18 cellular contexts compared by ENCODE assay signal in the genomic region with DNA sequence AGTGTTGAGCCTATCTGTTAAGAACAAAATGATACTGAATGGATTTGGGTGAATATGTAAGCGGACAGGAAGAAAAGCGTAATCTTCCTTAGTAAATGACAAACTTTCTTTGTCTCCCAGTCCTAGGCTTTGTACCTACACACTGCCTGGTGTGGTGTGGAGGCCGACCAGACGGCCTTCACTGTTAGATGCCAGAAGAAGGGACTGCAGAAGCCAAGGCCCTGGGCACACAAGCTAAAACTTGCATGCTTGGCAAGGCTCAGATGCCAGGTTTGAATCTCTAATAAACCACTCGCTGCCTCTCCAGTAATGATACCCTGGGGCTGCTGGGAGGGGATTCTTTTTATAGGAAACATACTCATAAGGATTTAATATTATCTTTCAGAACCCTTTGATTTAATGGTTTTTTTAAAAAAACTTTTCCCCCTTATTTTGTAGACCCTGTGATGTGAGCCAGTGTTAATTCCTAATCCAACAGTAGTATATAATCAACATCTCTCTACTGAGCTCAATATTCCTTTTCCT.
A peak's percentile ranks its signal among the peaks of the same experiment; 100 is the strongest.
DNase-seq lines count a peak whose midpoint lies in the region; ATAC-seq and TF ChIP-seq lines count a peak whose summit lies in the region.
"Had no signal": no experiment of that assay in that cellular context is flagged by ENCODE, and none has a peak within 500 bp of the region (broad histone marks: within the 10 kb centered on the region; RNA-seq: fewer than 3 reads in every experiment).

No MANE protein-coding gene starts in this region.

- H3K4me3 Mint-ChIP-seq in neural crest cell: peak overlapping the region; percentile 35
- H3K4me3 Mint-ChIP-seq in activated CD8-positive, alpha-beta T cell treated with anti-CD3 and anti-CD28 coated beads, Interleukin-2, amount 10 ng/mL, durations not matched to agents 7 days and 5 days: no peak overlapping the region
- H3K4me3 Mint-ChIP-seq: stimulated activated memory B cell treated with anti-CD40 and anti-IgM and Interleukin-4, amounts not matched to agents 10 μg/mL and 1 μg/mL and 100 μg/mL, for 72 hours had no signal

- POLR2A ChIA-PET in activated CD8-positive, alpha-beta T cell treated with anti-CD3 and anti-CD28 coated beads, Interleukin-2, amount 10 ng/mL, durations not matched to agents 7 days and 5 days (lab: Charles Lee): interaction anchor here (1.1 kb wide), 1 partner anchor 9 kb away, joined by 3 read pairs; no protein-coding TSS in a partner anchor

- WGBS in ectodermal cell, 2 experiments: 80 to 88% methylated on average over 4 to 5 of the region's 5 CpGs
- WGBS in stomach, 5 donors: 91 to 97% (median 94%) methylated on average over 5 of the region's 5 CpGs

- no peaks in the 10 kb centered on the region for H3K27me3 Mint-ChIP-seq in neural crest cell (ENCODE audit: low read depth)
- no peaks in the 10 kb centered on the region for H3K27me3 Mint-ChIP-seq in activated CD8-positive, alpha-beta T cell treated with anti-CD3 and anti-CD28 coated beads, Interleukin-2, amount 10 ng/mL, durations not matched to agents 7 days and 5 days (ENCODE audit: low read depth)

- H3K27ac ChIP-seq in ectodermal cell (ENCODE audit: insufficient read depth, low read depth, low read length, poor library complexity, severe bottlenecking): peak overlapping the region; percentile 66
- no peak overlapping the region for H3K27ac ChIP-seq in stomach

- CTCF ChIA-PET in activated CD8-positive, alpha-beta T cell treated with anti-CD3 and anti-CD28 coated beads, Interleukin-2, amount 10 ng/mL, durations not matched to agents 7 days and 5 days (lab: Charles Lee): interaction anchor here (0.9 to 2.0 kb wide), 3 partner anchors 210 to 340 kb away, joined by 3 to 9 read pairs (median 3); no protein-coding TSS in a partner anchor

- H3K36me3 ChIP-seq in ectodermal cell (ENCODE audit: control insufficient read depth, insufficient read depth, low read length): no peaks in the 10 kb centered on the region
- peaks cover 0 to 6% (median 2%) of the 10 kb centered on the region in 4 donors for H3K36me3 ChIP-seq in stomach

- ATAC-seq in activated CD8-positive, alpha-beta T cell treated with anti-CD3 and anti-CD28 coated beads, Interleukin-2, amount 10 ng/mL, durations not matched to agents 7 days and 5 days: no peak
- ATAC-seq: left lobe of liver; stimulated activated memory B cell treated with anti-CD40 and anti-IgM and Interleukin-4, amounts not matched to agents 10 μg/mL and 1 μg/mL and 100 μg/mL, for 72 hours had no signal

- in situ Hi-C loops in G401 (cut with HindIII; ENCODE audit: low sequenced_read_pairs): no loop called here

- H3K9me3 Mint-ChIP-seq in neural crest cell: no peaks in the 10 kb centered on the region
- H3K9me3 Mint-ChIP-seq in activated CD8-positive, alpha-beta T cell treated with anti-CD3 and anti-CD28 coated beads, Interleukin-2, amount 10 ng/mL, durations not matched to agents 7 days and 5 days (ENCODE audit: insufficient read depth): no peaks in the 10 kb centered on the region
- H3K9me3 Mint-ChIP-seq: activated naive CD4-positive, alpha-beta T cell treated with anti-CD3 and anti-CD28 coated beads, Interleukin-2, amount 50 U/mL, for 72 hours; stimulated activated memory B cell treated with anti-CD40 and anti-IgM and Interleukin-4, amounts not matched to agents 10 μg/mL and 1 μg/mL and 100 μg/mL, for 72 hours had no signal

- H3K27ac Mint-ChIP-seq in neural crest cell (ENCODE audit: unreplicated experiment): peak overlapping the region; percentile 97
- no peak overlapping the region for H3K27ac Mint-ChIP-seq in activated CD8-positive, alpha-beta T cell treated with anti-CD3 and anti-CD28 coated beads, Interleukin-2, amount 10 ng/mL, durations not matched to agents 7 days and 5 days
- H3K27ac Mint-ChIP-seq: stimulated activated memory B cell treated with anti-CD40 and anti-IgM and Interleukin-4, amounts not matched to agents 10 μg/mL and 1 μg/mL and 100 μg/mL, for 72 hours had no signal

- H3K4me3 ChIP-seq in ectodermal cell (ENCODE audit: insufficient read depth, low read depth, low read length): no peak overlapping the region
- no peak overlapping the region for H3K4me3 ChIP-seq in stomach
- H3K4me3 ChIP-seq: BLaER1 treated with 17β-estradiol and CSF1 and Interleukin-3, amounts not matched to agents 10 nM and 100 nM had no signal

- peaks cover 8% of the 10 kb centered on the region for H3K4me1 ChIP-seq in ectodermal cell (ENCODE audit: control insufficient read depth, insufficient read depth, low read length)
- peaks cover 0 to 4% (median 0%) of the 10 kb centered on the region in 4 donors for H3K4me1 ChIP-seq in stomach

- H3K9me3 ChIP-seq in ectodermal cell (ENCODE audit: control insufficient read depth, low read length) (no peaks in the 10 kb centered on the region), stomach (no peaks in the 10 kb centered on the region)

- intact Hi-C loops in stomach (cut with DNase I; ENCODE audit: low total_unique reads): no loop called here

- TF ChIP-seq EP300 in stomach (IDR thresholded peaks at IDR 0.05): no peak

- DNase-seq in G401 (ENCODE audit: low spot score): peak; percentile 81
- DNase-seq in NCI-H1105 treated with DMSO at 0.1 percent for 48 hours (lab: John Stamatoyannopoulos, UW): peak; percentile 67
- peak; percentile 5 for DNase-seq in neural crest cell (ENCODE audit: low read depth, low spot score)
- no peak for DNase-seq in stomach
- no peak for DNase-seq in EL
- DNase-seq in activated CD8-positive, alpha-beta T cell treated with anti-CD3 and anti-CD28 coated beads, Interleukin-2, amount 10 ng/mL, durations not matched to agents 7 days and 5 days: no peak
- no peak for DNase-seq in inferior parietal cortex (ENCODE audit: extremely low spot score)
- DNase-seq: activated CD8-positive, alpha-beta memory T cell treated with anti-CD3 and anti-CD28 coated beads for 24 hours; cortex of kidney; foreskin fibroblast; GDM1; NCI-H2081 treated with DMSO at 0.1 percent for 48 hours; stimulated activated CD4-positive, alpha-beta T cell treated with anti-CD3 and anti-CD28 coated beads, Interleukin-2, amount 100 ng/mL, for 24 hours had no signal

- H3K27me3 ChIP-seq in ectodermal cell (ENCODE audit: control insufficient read depth, insufficient read depth, low read length, poor library complexity, severe bottlenecking) (no peaks in the 10 kb centered on the region), stomach (no peaks in the 10 kb centered on the region)
- H3K27me3 ChIP-seq: BLaER1 treated with 17β-estradiol and CSF1 and Interleukin-3, amounts not matched to agents 10 nM and 100 nM had no signal

- no peak for TF ChIP-seq POLR2A in stomach (IDR thresholded peaks at IDR 0.05)

- TF ChIP-seq CTCF in neural crest cell (conservative IDR thresholded peaks at IDR 0.05) (no peak), stomach (IDR thresholded peaks at IDR 0.05) (no peak)

- peaks cover 9% of the 10 kb centered on the region for H3K36me3 Mint-ChIP-seq in neural crest cell (ENCODE audit: low read depth)
- peaks cover 63% of the 10 kb centered on the region for H3K36me3 Mint-ChIP-seq in activated CD8-positive, alpha-beta T cell treated with anti-CD3 and anti-CD28 coated beads, Interleukin-2, amount 10 ng/mL, durations not matched to agents 7 days and 5 days (ENCODE audit: low read depth)
- H3K36me3 Mint-ChIP-seq: stimulated activated memory B cell treated with anti-CD40 and anti-IgM and Interleukin-4, amounts not matched to agents 10 μg/mL and 1 μg/mL and 100 μg/mL, for 72 hours had no signal

- H3K4me1 Mint-ChIP-seq in neural crest cell: peaks cover 59% of the 10 kb centered on the region
- peaks cover 43% of the 10 kb centered on the region for H3K4me1 Mint-ChIP-seq in activated CD8-positive, alpha-beta T cell treated with anti-CD3 and anti-CD28 coated beads, Interleukin-2, amount 10 ng/mL, durations not matched to agents 7 days and 5 days (ENCODE audit: low read depth)
- H3K4me1 Mint-ChIP-seq: stimulated activated memory B cell treated with anti-CD40 and anti-IgM and Interleukin-4, amounts not matched to agents 10 μg/mL and 1 μg/mL and 100 μg/mL, for 72 hours had no signal

Comparison
In these comparisons a context has a peak if more than half of its experiments do, and no peak if none do; other contexts are left out.
1. DNase-seq: peak in G401 (single experiment), NCI-H1105 treated with DMSO at 0.1 percent for 48 hours (single experiment) and neural crest cell (single experiment); none in stomach (single experiment), EL (single experiment), activated CD8-positive, alpha-beta T cell treated with anti-CD3 and anti-CD28 coated beads, Interleukin-2, amount 10 ng/mL, durations not matched to agents 7 days and 5 days (single experiment) and inferior parietal cortex (single experiment).